Comparison of ENCODE assay signal across 8 cellular contexts in the genomic region with DNA sequence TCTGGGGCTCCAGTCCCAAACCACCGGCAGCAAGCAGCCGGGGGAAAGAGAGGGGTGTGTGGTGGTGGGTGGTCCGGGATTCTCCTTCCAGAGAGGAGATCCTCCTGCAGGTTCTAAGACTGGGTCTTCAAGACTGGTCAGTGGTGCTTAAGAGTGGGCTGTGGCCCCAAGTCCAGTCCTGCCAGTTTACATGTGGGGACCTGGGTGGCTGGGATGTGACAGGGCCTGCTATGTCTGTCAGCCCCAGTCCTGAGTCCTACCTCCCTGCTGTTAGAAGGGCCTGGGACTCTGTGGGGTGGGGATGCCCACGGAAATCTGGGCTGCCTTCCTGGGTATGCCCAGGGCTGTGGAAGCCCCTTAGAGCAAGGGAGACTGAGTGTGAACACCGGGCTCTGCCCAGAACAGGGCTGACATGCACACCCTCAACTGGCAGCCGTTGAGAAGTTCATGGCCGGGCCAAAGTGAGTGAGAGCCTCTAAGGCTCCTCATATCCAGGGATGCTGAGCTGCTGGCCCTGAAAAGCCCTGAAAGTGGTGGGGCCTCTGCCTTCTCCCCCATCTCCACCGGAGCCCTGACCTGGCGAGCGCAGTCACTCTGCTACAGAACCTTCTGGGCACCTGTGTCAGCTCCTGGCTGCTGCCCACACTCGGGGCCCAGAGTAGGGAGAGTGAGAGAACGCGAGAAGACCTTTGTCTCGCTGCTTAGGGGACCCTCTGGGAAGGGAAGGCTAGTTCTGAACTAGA. TPM values are rescaled to one million over a fixed set of nuclear protein-coding genes. Genes with fewer than 3 reads are reported as not detected.
DNase-seq lines count a peak whose midpoint lies in the region; ATAC-seq lines count a peak whose summit lies in the region.

No MANE protein-coding gene starts in this region.

- H3K27ac Mint-ChIP-seq in activated T-cell treated with anti-CD3 and anti-CD28 coated beads, Interleukin-2, amount 50 U/mL, for 24 hours = peak overlapping the region; percentile 90

- H3K27me3 Mint-ChIP-seq in activated T-cell treated with anti-CD3 and anti-CD28 coated beads, Interleukin-2, amount 50 U/mL, for 24 hours = no peaks in the 10 kb centered on the region

- H3K4me1 ChIP-seq in thymus (ENCODE audit: control insufficient read depth, insufficient read depth, low read length) = peaks cover 17% of the 10 kb centered on the region

- H3K4me3 ChIP-seq in thymus (ENCODE audit: low read length) = peak overlapping the region; percentile 75

- H3K36me3 Mint-ChIP-seq in activated T-cell treated with anti-CD3 and anti-CD28 coated beads, Interleukin-2, amount 50 U/mL, for 24 hours (ENCODE audit: low read depth) = peaks cover 16% of the 10 kb centered on the region

- no peaks in the 10 kb centered on the region for H3K36me3 ChIP-seq in thymus (ENCODE audit: control insufficient read depth, insufficient read depth)

- H3K9me3 Mint-ChIP-seq in activated T-cell treated with anti-CD3 and anti-CD28 coated beads, Interleukin-2, amount 50 U/mL, for 24 hours = peaks cover 3% of the 10 kb centered on the region

- peak overlapping the region; percentile 85 for H3K4me3 Mint-ChIP-seq in activated T-cell treated with anti-CD3 and anti-CD28 coated beads, Interleukin-2, amount 50 U/mL, for 24 hours

- no peak overlapping the region for H3K27ac ChIP-seq in thymus (ENCODE audit: low read depth)

- no peaks in the 10 kb centered on the region for H3K9me3 ChIP-seq in thymus (ENCODE audit: control insufficient read depth)

- DNase-seq in activated T-cell treated with anti-CD3 and anti-CD28 coated beads, Interleukin-2, amount 50 U/mL, for 24 hours = no peak
- DNase-seq in activated T-cell treated with anti-CD3 and anti-CD28 coated beads for 4 hours (no peak), astrocyte of the hippocampus (ENCODE audit: low read depth, low spot score) (peak; percentile 28), kidney tubule cell (ENCODE audit: low spot score) (peak; percentile 5)

- WGBS in thymus = 91% methylated on average over 14 of the region's 14 CpGs

- H3K27me3 ChIP-seq in thymus (ENCODE audit: control insufficient read depth, insufficient read depth) = no peaks in the 10 kb centered on the region

- ATAC-seq in GM19324 (IDR thresholded peaks at IDR 0.05; ENCODE audit: low FRiP score, unreplicated experiment) (no peak), GM19351 (IDR thresholded peaks at IDR 0.05; ENCODE audit: unreplicated experiment) (no peak), GM21526 (IDR thresholded peaks at IDR 0.05; ENCODE audit: low FRiP score, unreplicated experiment) (no peak)

- peaks cover 55% of the 10 kb centered on the region for H3K4me1 Mint-ChIP-seq in activated T-cell treated with anti-CD3 and anti-CD28 coated beads, Interleukin-2, amount 50 U/mL, for 24 hours (ENCODE audit: low read depth)

RNA-seq across cellular contexts. Expression of gene PHF2, which starts 1.7 kb away (rescaled TPM):
- 26.8 TPM for polyA plus RNA-seq in thymus

Comparison
In these comparisons a context has a peak if more than half of its experiments do, and no peak if none do; other contexts are left out.
1. DNase-seq: peak in astrocyte of the hippocampus (single experiment) and kidney tubule cell (single experiment); none in activated T-cell treated with anti-CD3 and anti-CD28 coated beads, Interleukin-2, amount 50 U/mL, for 24 hours (single experiment) and activated T-cell treated with anti-CD3 and anti-CD28 coated beads for 4 hours (single experiment).